18 cellular contexts compared by ENCODE assay signal in the genomic region with DNA sequence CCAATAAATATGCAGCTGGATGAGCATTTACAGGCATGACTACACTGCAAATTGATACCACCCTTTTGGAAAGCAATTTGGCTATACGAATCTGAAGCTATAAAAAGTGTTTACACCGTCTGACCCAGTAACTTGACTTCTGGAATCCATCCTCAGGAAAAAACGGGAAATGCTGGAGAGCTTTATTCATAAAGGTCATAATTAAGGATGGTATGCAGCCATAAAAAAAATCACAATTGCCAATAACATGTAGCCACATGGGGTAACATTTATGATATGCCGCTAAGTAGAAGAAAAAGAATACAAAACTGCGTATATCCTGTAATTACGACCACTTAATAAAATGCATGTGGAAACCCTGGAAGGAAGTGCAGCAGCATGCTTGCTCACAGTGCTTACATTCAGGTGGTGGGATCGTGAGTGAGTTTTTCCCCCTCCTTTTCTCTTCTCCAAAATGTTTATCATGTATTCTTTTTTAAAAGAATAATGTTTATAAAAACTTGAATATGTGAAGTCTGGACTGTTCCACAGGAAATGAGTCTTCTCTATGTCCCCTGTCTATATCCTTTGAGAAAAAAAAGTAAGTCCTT.
"Had no signal": no experiment of that assay in that cellular context is flagged by ENCODE, and none has a peak within 500 bp of the region (broad histone marks: within the 10 kb centered on the region; RNA-seq: fewer than 3 reads in every experiment).

No MANE protein-coding gene starts in this region.

- H3K4me1 ChIP-seq: gastroesophageal sphincter, pancreas, upper lobe of right lung had no signal

- H3K9me3 ChIP-seq: gastroesophageal sphincter, heart right ventricle, mucosa of descending colon, pancreas, thoracic aorta, upper lobe of right lung had no signal

- H3K27me3 ChIP-seq: gastroesophageal sphincter, heart right ventricle, pancreas, upper lobe of right lung had no signal

- ATAC-seq: activated CD8-positive, alpha-beta T cell treated with anti-CD3 and anti-CD28 coated beads for 36 hours; activated T-cell treated with anti-CD3 and anti-CD28 coated beads, Interleukin-2, amount 50 U/mL, for 4 hours; esophagus mucosa; gastroesophageal sphincter; heart right ventricle; mucosa of descending colon; naive thymus-derived CD4-positive, alpha-beta T cell; pancreas; stimulated activated naive CD8-positive, alpha-beta T cell treated with anti-CD3 and anti-CD28 coated beads, Interleukin-15, amount 100 ng/mL, for 72 hours; T-helper 17 cell; upper lobe of right lung; WTC11 had no signal

- H3K27ac ChIP-seq: gastroesophageal sphincter, heart right ventricle, pancreas, upper lobe of right lung had no signal

- H3K4me3 ChIP-seq: gastroesophageal sphincter, heart right ventricle, lung, mucosa of descending colon, pancreas, thoracic aorta, upper lobe of right lung had no signal

- DNase-seq: activated CD4-positive, alpha-beta T cell treated with anti-CD3 and anti-CD28 coated beads for 4 hours; activated CD8-positive, alpha-beta T cell treated with anti-CD3 and anti-CD28 coated beads for 36 hours; activated effector memory CD4-positive, alpha-beta T cell treated with Interleukin-2 at 50 U/mL for 16 hours; activated T-cell treated with anti-CD3 and anti-CD28 coated beads, Interleukin-2, amount 50 U/mL, for 4 hours; caudate nucleus; heart right ventricle; mucosa of descending colon; naive thymus-derived CD4-positive, alpha-beta T cell; pancreas; stimulated activated CD4-positive, alpha-beta T cell treated with anti-CD3 and anti-CD28 coated beads, Interleukin-1b, Interleukin-23, amount 100 ng/mL, for 48 hours; stimulated activated naive CD8-positive, alpha-beta T cell treated with anti-CD3 and anti-CD28 coated beads, Interleukin-15, amount 100 ng/mL, for 72 hours; T-helper 17 cell; upper lobe of right lung had no signal

- H3K36me3 ChIP-seq: gastroesophageal sphincter, heart right ventricle, pancreas, thoracic aorta, upper lobe of right lung had no signal
